In genomic region chr2:157224448-157224847, GRCh38 we compare ENCODE assay signal across 3 cellular contexts. TPM values are rescaled to one million over a fixed set of nuclear protein-coding genes. Genes with fewer than 3 reads are reported as not detected.
"Had no signal": no experiment of that assay in that cellular context is flagged by ENCODE, and none has a peak within 500 bp of the region (broad histone marks: within the 10 kb centered on the region; RNA-seq: fewer than 3 reads in every experiment).

No MANE protein-coding gene starts in this region.

RNA-seq across cellular contexts. Expression of gene GALNT5, which starts 33.1 kb away (rescaled TPM):
- total RNA-seq: HepG2, HT1080 had no signal
- polyA plus RNA-seq: HepG2, IgD-negative memory B cell had no signal
